ENCODE assay signal across 22 cellular contexts in the genomic region with DNA sequence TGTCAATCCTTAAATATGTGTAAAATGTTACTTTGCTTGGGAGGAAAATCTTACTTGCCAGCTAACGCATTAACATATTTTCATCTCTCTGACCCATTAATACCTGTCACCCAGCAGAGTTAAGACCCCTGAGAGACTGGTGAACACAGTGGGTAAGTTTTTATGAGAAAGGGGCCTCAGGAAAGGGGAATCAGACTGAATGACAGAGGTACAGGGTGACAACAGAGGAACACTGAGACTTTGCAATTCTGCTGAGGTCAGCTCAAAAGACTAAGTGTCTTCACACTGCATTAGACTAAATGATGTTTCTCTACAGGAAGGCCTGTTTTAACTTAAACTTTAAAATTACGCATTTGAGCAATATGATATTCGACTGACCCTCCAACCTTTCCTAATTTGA.
"Had no signal": no experiment of that assay in that cellular context is flagged by ENCODE, and none has a peak within 500 bp of the region (broad histone marks: within the 10 kb centered on the region; RNA-seq: fewer than 3 reads in every experiment).

No MANE protein-coding gene starts in this region.

- H3K27ac Mint-ChIP-seq: naive thymus-derived CD4-positive, alpha-beta T cell; stimulated activated memory B cell treated with anti-CD40 and anti-IgM and Interleukin-4, amounts not matched to agents 10 μg/mL and 1 μg/mL and 100 μg/mL, for 72 hours; stimulated activated naive CD8-positive, alpha-beta T cell treated with anti-CD3 and anti-CD28 coated beads, Interleukin-15, Interleukin-2, amounts not matched to agents 100 ng/mL and 50 ng/mL, for 24 hours had no signal

- H3K36me3 Mint-ChIP-seq: naive thymus-derived CD4-positive, alpha-beta T cell; stimulated activated memory B cell treated with anti-CD40 and anti-IgM and Interleukin-4, amounts not matched to agents 10 μg/mL and 1 μg/mL and 100 μg/mL, for 72 hours had no signal

- H3K4me1 Mint-ChIP-seq: stimulated activated memory B cell treated with anti-CD40 and anti-IgM and Interleukin-4, amounts not matched to agents 10 μg/mL and 1 μg/mL and 100 μg/mL, for 72 hours had no signal

- H3K27ac ChIP-seq: foreskin keratinocyte, hepatocyte, neutrophil, psoas muscle, spleen, thoracic aorta, transverse colon had no signal

- FAIRE-seq: colon, endothelial cell of umbilical vein had no signal

- H3K36me3 ChIP-seq: neutrophil, spleen, thoracic aorta, transverse colon had no signal

- ATAC-seq: foreskin keratinocyte; naive thymus-derived CD4-positive, alpha-beta T cell; psoas muscle; sciatic nerve; stimulated activated memory B cell treated with anti-CD40 and anti-IgM and Interleukin-4, amounts not matched to agents 10 μg/mL and 1 μg/mL and 100 μg/mL, for 72 hours had no signal

- H2AFZ ChIP-seq: hepatocyte had no signal

- H3K4me2 ChIP-seq: hepatocyte had no signal

- H3K27me3 ChIP-seq: foreskin keratinocyte, hepatocyte, neutrophil, spleen, transverse colon had no signal

- H3K4me3 Mint-ChIP-seq: naive thymus-derived CD4-positive, alpha-beta T cell; stimulated activated memory B cell treated with anti-CD40 and anti-IgM and Interleukin-4, amounts not matched to agents 10 μg/mL and 1 μg/mL and 100 μg/mL, for 72 hours; stimulated activated naive CD8-positive, alpha-beta T cell treated with anti-CD3 and anti-CD28 coated beads, Interleukin-15, Interleukin-2, amounts not matched to agents 100 ng/mL and 50 ng/mL, for 24 hours had no signal

- H3K4me3 ChIP-seq: hepatocyte, psoas muscle, spleen, thoracic aorta, transverse colon had no signal

- DNase-seq: dermis blood vessel endothelial cell; erythroblast; foreskin keratinocyte; head of caudate nucleus; kidney glomerular epithelial cell; mesendoderm; naive thymus-derived CD4-positive, alpha-beta T cell; psoas muscle; retina; spleen; stimulated activated CD4-positive, alpha-beta T cell treated with anti-CD3 and anti-CD28 coated beads, Interleukin-15, amount 100 ng/mL, for 24 hours; stimulated activated CD4-positive, alpha-beta T cell treated with anti-CD3 and anti-CD28 coated beads, Interleukin-1b, Interleukin-23, amount 100 ng/mL, for 48 hours; stimulated activated CD4-positive, alpha-beta T cell treated with anti-CD3 and anti-CD28 coated beads, Interleukin-4, amount 100 ng/mL, for 24 hours; transverse colon had no signal

- H3K9me3 Mint-ChIP-seq: stimulated activated naive CD8-positive, alpha-beta T cell treated with anti-CD3 and anti-CD28 coated beads, Interleukin-15, Interleukin-2, amounts not matched to agents 100 ng/mL and 50 ng/mL, for 24 hours had no signal

- H3K4me1 ChIP-seq: psoas muscle, spleen had no signal

- H3K9me3 ChIP-seq: neutrophil, psoas muscle, thoracic aorta, transverse colon had no signal
